Comparison of ENCODE assay signal across 18 cellular contexts in genomic region chr11:11864332-11864731, GRCh38.
"Had no signal": no experiment of that assay in that cellular context is flagged by ENCODE, and none has a peak within 500 bp of the region (broad histone marks: within the 10 kb centered on the region; RNA-seq: fewer than 3 reads in every experiment).

No MANE protein-coding gene starts in this region.

- ATAC-seq: activated T-cell treated with anti-CD3 and anti-CD28 coated beads, Interleukin-2, amount 50 U/mL, for 4 hours; body of pancreas; heart right ventricle; WTC11 had no signal

- H3K27ac Mint-ChIP-seq: activated CD4-positive, alpha-beta memory T cell treated with anti-CD3 and anti-CD28 coated beads, Interleukin-2, amount 10 ng/mL, durations not matched to agents 7 days and 5 days; nephron progenitor cell had no signal

- H3K4me3 Mint-ChIP-seq: activated CD4-positive, alpha-beta memory T cell treated with anti-CD3 and anti-CD28 coated beads, Interleukin-2, amount 10 ng/mL, durations not matched to agents 7 days and 5 days; activated naive CD8-positive, alpha-beta T cell treated with anti-CD3 and anti-CD28 coated beads, Interleukin-2, amount 10 ng/mL, durations not matched to agents 7 days and 5 days; nephron progenitor cell; WTC11 had no signal

- H3K27me3 Mint-ChIP-seq: activated CD4-positive, alpha-beta memory T cell treated with anti-CD3 and anti-CD28 coated beads, Interleukin-2, amount 10 ng/mL, durations not matched to agents 7 days and 5 days; activated naive CD8-positive, alpha-beta T cell treated with anti-CD3 and anti-CD28 coated beads, Interleukin-2, amount 10 ng/mL, durations not matched to agents 7 days and 5 days had no signal

- DNase-seq: activated CD4-positive, alpha-beta memory T cell treated with anti-CD3 and anti-CD28 coated beads, Interleukin-2, amount 10 ng/mL, durations not matched to agents 7 days and 5 days; activated CD4-positive, alpha-beta T cell treated with anti-CD3 and anti-CD28 coated beads for 4 hours; activated gamma-delta T cell; activated naive CD8-positive, alpha-beta T cell treated with anti-CD3 and anti-CD28 coated beads, Interleukin-2, amount 10 ng/mL, durations not matched to agents 7 days and 5 days; activated T-cell treated with anti-CD3 and anti-CD28 coated beads, Interleukin-2, amount 50 U/mL, for 4 hours; body of pancreas; dermis blood vessel endothelial cell; effector memory CD4-positive, alpha-beta T cell; esophagus squamous epithelium; heart right ventricle; mesenchymal stem cell; nephron progenitor cell; occipital lobe; posterior cingulate gyrus; stimulated activated CD4-positive, alpha-beta T cell treated with anti-CD3 and anti-CD28 coated beads, Interleukin-12 subunit alpha, Interleukin-12 subunit beta, amount 100 ng/mL, for 4 hours; stimulated activated CD4-positive, alpha-beta T cell treated with anti-CD3 and anti-CD28 coated beads, Interleukin-1b, Interleukin-23, amount 100 ng/mL, for 48 hours; stimulated activated naive CD4-positive, alpha-beta T cell treated with Interleukin-2 at 50 U/mL for 16 hours had no signal

- H3K4me1 Mint-ChIP-seq: nephron progenitor cell had no signal
